ENCODE assay signal across 17 cellular contexts in the genomic region with DNA sequence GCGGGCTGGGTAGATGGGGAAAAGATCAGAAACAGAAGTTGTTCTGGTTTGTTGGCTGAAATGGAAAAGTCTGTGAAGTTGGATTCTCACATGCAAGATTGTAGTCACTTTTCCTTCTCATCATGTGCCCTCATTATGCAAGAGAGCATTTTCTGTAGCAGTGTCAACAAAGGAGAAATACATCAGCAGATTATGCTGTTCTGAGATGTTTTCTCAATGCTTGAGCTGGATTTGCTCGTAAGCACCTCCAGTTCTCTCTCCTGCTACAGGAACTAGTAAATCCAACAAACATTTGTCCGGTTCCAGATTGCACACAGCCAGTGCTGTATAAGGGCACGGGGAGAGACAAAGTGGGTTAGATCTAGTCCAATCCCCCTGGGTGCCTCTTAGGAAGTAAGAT.
DNase-seq lines count a peak whose midpoint lies in the region; ATAC-seq, FAIRE-seq and TF ChIP-seq lines count a peak whose summit lies in the region.
"Had no signal": no experiment of that assay in that cellular context is flagged by ENCODE, and none has a peak within 500 bp of the region (broad histone marks: within the 10 kb centered on the region; RNA-seq: fewer than 3 reads in every experiment).

No MANE protein-coding gene starts in this region.

- H3K4me3 Mint-ChIP-seq in HFFc6 (peak overlapping the region; percentile 26; the same call in 1 of the 2 replicates), T-cell (no peak overlapping the region)
- H3K4me3 Mint-ChIP-seq: CD4-positive, alpha-beta memory T cell had no signal

- TF ChIP-seq EP300 in stomach (IDR thresholded peaks at IDR 0.05), result no peak

- H3K4me3 ChIP-seq in BLaER1, result no peak overlapping the region
- H3K4me3 ChIP-seq in bronchial epithelial cell (ENCODE audit: low read depth, low read length), result no peak overlapping the region
- peak overlapping the region; percentile 39 for H3K4me3 ChIP-seq in parathyroid adenoma (ENCODE audit: low read depth, low read length)
- no peak overlapping the region for H3K4me3 ChIP-seq in stomach
- H3K4me3 ChIP-seq in effector memory CD4-positive, alpha-beta T cell (ENCODE audit: insufficient read depth, low read depth, low read length, poor library complexity, severe bottlenecking), result no peak overlapping the region
- H3K4me3 ChIP-seq: GM12878, HAP-1 had no signal

- H4K20me1 ChIP-seq in BLaER1, result no peaks in the 10 kb centered on the region

- H3K36me3 Mint-ChIP-seq in HFFc6 (ENCODE audit: low read depth) (no peaks in the 10 kb centered on the region), T-cell (peaks cover 4% of the 10 kb centered on the region)
- H3K36me3 Mint-ChIP-seq: CD4-positive, alpha-beta memory T cell had no signal

- no peaks in the 10 kb centered on the region for H3K36me3 ChIP-seq in BLaER1
- H3K36me3 ChIP-seq in bronchial epithelial cell (ENCODE audit: control insufficient read depth, insufficient read depth, low read length), result no peaks in the 10 kb centered on the region
- H3K36me3 ChIP-seq in parathyroid adenoma (ENCODE audit: control insufficient read depth, insufficient read depth, low read length), result no peaks in the 10 kb centered on the region
- no peaks in the 10 kb centered on the region for H3K36me3 ChIP-seq in stomach
- no peaks in the 10 kb centered on the region for H3K36me3 ChIP-seq in effector memory CD4-positive, alpha-beta T cell (ENCODE audit: control insufficient read depth, insufficient read depth, low read length)
- H3K36me3 ChIP-seq: HAP-1 had no signal

- no peak overlapping the region for H3K9ac ChIP-seq in BLaER1
- H3K9ac ChIP-seq in parathyroid adenoma, result no peak overlapping the region

- CTCF ChIA-PET in T-cell (lab: Charles Lee), result interaction anchor here in 1 of 2 donors (0.6 kb wide), 1 partner anchor 65 kb away, joined by 3 read pairs; no protein-coding TSS in a partner anchor

- H3K4me2 ChIP-seq in BLaER1, result peak overlapping the region; percentile 59
- H3K4me2 ChIP-seq in parathyroid adenoma (ENCODE audit: low read length), result peak overlapping the region; percentile 56

- H3K27me3 ChIP-seq in BLaER1 (no peaks in the 10 kb centered on the region), bronchial epithelial cell (ENCODE audit: control insufficient read depth, insufficient read depth, low read length) (no peaks in the 10 kb centered on the region), parathyroid adenoma (ENCODE audit: control insufficient read depth, insufficient read depth, low read length) (no peaks in the 10 kb centered on the region), stomach (no peaks in the 10 kb centered on the region)
- H3K27me3 ChIP-seq in effector memory CD4-positive, alpha-beta T cell (replicated peaks; ENCODE audit: control insufficient read depth, insufficient read depth, low read length, poor library complexity, severe bottlenecking), result no peaks in the 10 kb centered on the region

- H2AFZ ChIP-seq in parathyroid adenoma, result peak overlapping the region; percentile 67

- intact Hi-C loops in stomach (cut with DNase I; ENCODE audit: low total_unique reads), result no loop called here

- peak; percentile 28 for FAIRE-seq in bronchial epithelial cell (lab: Jason Lieb, UNC)
- FAIRE-seq: GM12878, GM18507 had no signal

- peaks cover 15% of the 10 kb centered on the region for H3K4me1 ChIP-seq in BLaER1
- H3K4me1 ChIP-seq in parathyroid adenoma, result no peaks in the 10 kb centered on the region
- no peaks in the 10 kb centered on the region for H3K4me1 ChIP-seq in stomach
- no peaks in the 10 kb centered on the region for H3K4me1 ChIP-seq in effector memory CD4-positive, alpha-beta T cell (ENCODE audit: control insufficient read depth, insufficient read depth, low read length, poor library complexity, severe bottlenecking)
- H3K4me1 ChIP-seq: HAP-1 had no signal

- peaks cover 7% of the 10 kb centered on the region for H3K27me3 Mint-ChIP-seq in HFFc6 (ENCODE audit: insufficient read depth)
- H3K27me3 Mint-ChIP-seq in T-cell, result no peaks in the 10 kb centered on the region

- WGBS in stomach, 5 donors, result 60 to 72% (median 67%) methylated on average over 4 of the region's 4 CpGs

- POLR2A ChIA-PET in T-cell (lab: Charles Lee), result no interaction called here

- H3K27ac Mint-ChIP-seq in HFFc6 (no peak overlapping the region), T-cell (no peak overlapping the region)

- H3K79me2 ChIP-seq in parathyroid adenoma, result no peaks in the 10 kb centered on the region

- H3K9me3 Mint-ChIP-seq in HFFc6 (peaks cover 9% of the 10 kb centered on the region; the same call in 1 of the 2 replicates), T-cell (no peaks in the 10 kb centered on the region)
- H3K9me3 Mint-ChIP-seq: CD4-positive, alpha-beta memory T cell had no signal

- H3K9me3 ChIP-seq in BLaER1 (no peaks in the 10 kb centered on the region), parathyroid adenoma (ENCODE audit: control insufficient read depth, low read length) (no peaks in the 10 kb centered on the region), stomach (no peaks in the 10 kb centered on the region)
- no peaks in the 10 kb centered on the region for H3K9me3 ChIP-seq in effector memory CD4-positive, alpha-beta T cell (ENCODE audit: control insufficient read depth, low read length)
- H3K9me3 ChIP-seq: HAP-1 had no signal

- TF ChIP-seq CTCF in HFFc6 (IDR thresholded peaks at IDR 0.05) (no peak), bronchial epithelial cell (IDR thresholded peaks at IDR 0.05; ENCODE audit: insufficient read depth, low read length, severe bottlenecking) (no peak), parathyroid adenoma (IDR thresholded peaks at IDR 0.05) (no peak), stomach (IDR thresholded peaks at IDR 0.05) (no peak)

- DNase-seq in HFFc6, result no peak
- no peak for DNase-seq in bronchial epithelial cell (ENCODE audit: low read depth)
- DNase-seq in stomach, result no peak
- DNase-seq in effector memory CD4-positive, alpha-beta T cell, result no peak
- no peak for DNase-seq in T-cell
- DNase-seq: 8988T; AML-193; C1 segment of cervical spinal cord; CD4-positive, alpha-beta memory T cell; DMS79; GOT3 had no signal

- H3K27ac ChIP-seq in BLaER1 (no peak overlapping the region), parathyroid adenoma (no peak overlapping the region), stomach (no peak overlapping the region)
- no peak overlapping the region for H3K27ac ChIP-seq in effector memory CD4-positive, alpha-beta T cell (ENCODE audit: insufficient read depth, low read length, poor library complexity, severe bottlenecking)
- H3K27ac ChIP-seq: HL-60 had no signal

- no peak for ATAC-seq in T-cell (replicated peaks in 1 of 4)
- ATAC-seq: GM12878 had no signal

- peaks cover 5% of the 10 kb centered on the region; the same call in 1 of the 2 replicates for H3K4me1 Mint-ChIP-seq in HFFc6 (ENCODE audit: low read depth)
- peaks cover 0 to 9% (median 3%) of the 10 kb centered on the region in 3 donors for H3K4me1 Mint-ChIP-seq in T-cell

- TF ChIP-seq POLR2A in stomach (IDR thresholded peaks at IDR 0.05), result no peak
